31 cellular contexts compared by ENCODE assay signal in the genomic region with DNA sequence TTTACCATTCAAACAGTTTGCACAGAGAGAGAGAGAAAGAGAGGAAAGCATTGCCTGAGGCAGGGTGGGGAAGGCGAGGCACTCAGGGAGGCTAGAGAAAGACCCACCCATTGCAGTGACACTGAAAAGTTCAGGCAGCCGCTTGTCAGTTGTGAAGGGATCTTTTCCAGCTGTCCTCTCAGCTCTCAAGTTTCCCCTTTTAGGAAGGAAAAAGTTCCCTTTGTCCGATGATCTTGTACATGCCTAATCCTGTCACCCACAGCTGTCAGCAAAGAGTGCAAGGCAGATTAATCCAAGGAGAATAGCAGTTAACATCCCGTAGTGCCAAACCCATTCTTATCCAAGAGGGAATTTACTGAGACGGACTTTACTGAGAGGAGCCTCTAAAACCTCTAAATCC.
"Had no signal": no experiment of that assay in that cellular context is flagged by ENCODE, and none has a peak within 500 bp of the region (broad histone marks: within the 10 kb centered on the region; RNA-seq: fewer than 3 reads in every experiment).

No MANE protein-coding gene starts in this region.

- H3K27me3 ChIP-seq: brain microvascular endothelial cell, colonic mucosa, SJSA1 had no signal

- ATAC-seq: activated CD8-positive, alpha-beta memory T cell treated with anti-CD3 and anti-CD28 coated beads, Interleukin-2, amount 10 ng/mL, durations not matched to agents 7 days and 5 days; activated naive CD8-positive, alpha-beta T cell treated with anti-CD3 and anti-CD28 coated beads, Interleukin-2, amount 50 U/mL, for 24 hours; Panc1 had no signal

- H3K9me3 Mint-ChIP-seq: activated CD4-positive, alpha-beta memory T cell treated with anti-CD3 and anti-CD28 coated beads, Interleukin-2, amount 10 ng/mL, durations not matched to agents 7 days and 5 days; T-helper 1 cell treated with Interleukin-12 subunit alpha and Interleukin-12 subunit beta and Interleukin-4 antibody, amounts not matched to agents 30 μg/mL and 1 μg/mL, for 36 hours had no signal

- H3K27ac Mint-ChIP-seq: activated B cell treated with CpG ODN at 0.5 μM for 24 hours; activated CD4-positive, alpha-beta memory T cell treated with anti-CD3 and anti-CD28 coated beads, Interleukin-2, amount 10 ng/mL, durations not matched to agents 7 days and 5 days; activated CD8-positive, alpha-beta memory T cell treated with anti-CD3 and anti-CD28 coated beads, Interleukin-2, amount 10 ng/mL, durations not matched to agents 7 days and 5 days; activated naive CD4-positive, alpha-beta T cell treated with anti-CD3 and anti-CD28 coated beads, Interleukin-2, amount 10 ng/mL, durations not matched to agents 7 days and 5 days; activated naive CD8-positive, alpha-beta T cell; activated naive CD8-positive, alpha-beta T cell treated with anti-CD3 and anti-CD28 coated beads, Interleukin-2, amount 50 U/mL, for 24 hours; T-helper 1 cell treated with Interleukin-12 subunit alpha and Interleukin-12 subunit beta and Interleukin-4 antibody, amounts not matched to agents 30 μg/mL and 1 μg/mL, for 36 hours; T-helper 2 cell treated with Interferon-gamma antibody and Interleukin-4, amounts not matched to agents 5 μg/mL and 100 μg/mL, for 36 hours had no signal

- H3K4me1 Mint-ChIP-seq: activated B cell treated with CpG ODN at 0.5 μM for 24 hours; activated CD4-positive, alpha-beta memory T cell treated with anti-CD3 and anti-CD28 coated beads, Interleukin-2, amount 10 ng/mL, durations not matched to agents 7 days and 5 days; activated CD8-positive, alpha-beta memory T cell treated with anti-CD3 and anti-CD28 coated beads, Interleukin-2, amount 10 ng/mL, durations not matched to agents 7 days and 5 days; activated naive CD4-positive, alpha-beta T cell treated with anti-CD3 and anti-CD28 coated beads, Interleukin-2, amount 10 ng/mL, durations not matched to agents 7 days and 5 days; activated naive CD8-positive, alpha-beta T cell treated with anti-CD3 and anti-CD28 coated beads, Interleukin-2, amount 50 U/mL, for 24 hours had no signal

- H3K27me3 Mint-ChIP-seq: activated B cell treated with CpG ODN at 0.5 μM for 24 hours; activated CD4-positive, alpha-beta memory T cell treated with anti-CD3 and anti-CD28 coated beads, Interleukin-2, amount 10 ng/mL, durations not matched to agents 7 days and 5 days; activated CD8-positive, alpha-beta memory T cell treated with anti-CD3 and anti-CD28 coated beads, Interleukin-2, amount 10 ng/mL, durations not matched to agents 7 days and 5 days; activated naive CD4-positive, alpha-beta T cell treated with anti-CD3 and anti-CD28 coated beads, Interleukin-2, amount 10 ng/mL, durations not matched to agents 7 days and 5 days; activated naive CD8-positive, alpha-beta T cell; activated naive CD8-positive, alpha-beta T cell treated with anti-CD3 and anti-CD28 coated beads, Interleukin-2, amount 50 U/mL, for 24 hours had no signal

- H3K9ac ChIP-seq: SK-N-SH had no signal

- H3K4me2 ChIP-seq: SK-N-SH had no signal

- H3K4me3 Mint-ChIP-seq: activated B cell treated with CpG ODN at 0.5 μM for 24 hours; activated CD4-positive, alpha-beta memory T cell treated with anti-CD3 and anti-CD28 coated beads, Interleukin-2, amount 10 ng/mL, durations not matched to agents 7 days and 5 days; activated CD8-positive, alpha-beta memory T cell treated with anti-CD3 and anti-CD28 coated beads, Interleukin-2, amount 10 ng/mL, durations not matched to agents 7 days and 5 days; activated naive CD4-positive, alpha-beta T cell treated with anti-CD3 and anti-CD28 coated beads, Interleukin-2, amount 10 ng/mL, durations not matched to agents 7 days and 5 days; activated naive CD8-positive, alpha-beta T cell; activated naive CD8-positive, alpha-beta T cell treated with anti-CD3 and anti-CD28 coated beads, Interleukin-2, amount 50 U/mL, for 24 hours; T-helper 1 cell treated with Interleukin-12 subunit alpha and Interleukin-12 subunit beta and Interleukin-4 antibody, amounts not matched to agents 30 μg/mL and 1 μg/mL, for 36 hours; T-helper 2 cell treated with Interferon-gamma antibody and Interleukin-4, amounts not matched to agents 5 μg/mL and 100 μg/mL, for 36 hours had no signal

- H3K9me3 ChIP-seq: colonic mucosa, SJSA1, SK-N-SH had no signal

- H3K36me3 ChIP-seq: brain microvascular endothelial cell, colonic mucosa, SJSA1 had no signal

- H3K27ac ChIP-seq: brain microvascular endothelial cell, colonic mucosa, SJSA1 had no signal

- H3K36me3 Mint-ChIP-seq: activated CD8-positive, alpha-beta memory T cell treated with anti-CD3 and anti-CD28 coated beads, Interleukin-2, amount 10 ng/mL, durations not matched to agents 7 days and 5 days; activated naive CD4-positive, alpha-beta T cell treated with anti-CD3 and anti-CD28 coated beads, Interleukin-2, amount 10 ng/mL, durations not matched to agents 7 days and 5 days; activated naive CD8-positive, alpha-beta T cell had no signal

- H3K4me3 ChIP-seq: colonic mucosa, SJSA1 had no signal

- H3K4me1 ChIP-seq: colonic mucosa, SJSA1 had no signal

- DNase-seq: activated B cell treated with CpG ODN at 0.5 μM for 24 hours; activated CD4-positive, alpha-beta memory T cell treated with anti-CD3 and anti-CD28 coated beads, Interleukin-2, amount 10 ng/mL, durations not matched to agents 7 days and 5 days; activated CD4-positive, alpha-beta T cell treated with anti-CD3 and anti-CD28 coated beads for 4 hours; activated CD4-positive, CD25-positive, alpha-beta regulatory T cell treated with anti-CD3 and anti-CD28 coated beads, Interleukin-2, amount 50 U/mL, for 72 hours; activated CD8-positive, alpha-beta memory T cell treated with anti-CD3 and anti-CD28 coated beads for 24 hours; activated CD8-positive, alpha-beta memory T cell treated with anti-CD3 and anti-CD28 coated beads, Interleukin-2, amount 10 ng/mL, durations not matched to agents 7 days and 5 days; activated CD8-positive, alpha-beta memory T cell treated with anti-CD3 and anti-CD28 coated beads, Interleukin-2, amount 50 U/mL, for 48 hours; activated effector memory CD4-positive, alpha-beta T cell treated with Interleukin-2 at 50 U/mL for 16 hours; activated naive CD4-positive, alpha-beta T cell treated with anti-CD3 and anti-CD28 coated beads, Interleukin-2, amount 10 ng/mL, durations not matched to agents 7 days and 5 days; activated naive CD8-positive, alpha-beta T cell treated with anti-CD3 and anti-CD28 coated beads, Interleukin-2, amount 50 U/mL, for 24 hours; activated T-cell treated with anti-CD3 and anti-CD28 coated beads, Interleukin-2, amount 50 U/mL, for 48 hours; anterior cingulate cortex; brain microvascular endothelial cell; central memory CD4-positive, alpha-beta T cell; colonic mucosa; Karpas-422; NCI-H1105; NCI-H1417 treated with DMSO at 0.1 percent for 48 hours; NCI-H187 treated with DMSO at 0.1 percent for 48 hours; NCI-H2081; NCI-H2171 treated with DMSO at 0.1 percent for 48 hours; NCI-H2227 treated with DMSO at 0.1 percent for 48 hours; NCI-H446; NCI-H510A treated with DMSO at 0.1 percent for 48 hours; SHP77; SK-N-SH had no signal
